22 cellular contexts compared by ENCODE assay signal in the genomic region with DNA sequence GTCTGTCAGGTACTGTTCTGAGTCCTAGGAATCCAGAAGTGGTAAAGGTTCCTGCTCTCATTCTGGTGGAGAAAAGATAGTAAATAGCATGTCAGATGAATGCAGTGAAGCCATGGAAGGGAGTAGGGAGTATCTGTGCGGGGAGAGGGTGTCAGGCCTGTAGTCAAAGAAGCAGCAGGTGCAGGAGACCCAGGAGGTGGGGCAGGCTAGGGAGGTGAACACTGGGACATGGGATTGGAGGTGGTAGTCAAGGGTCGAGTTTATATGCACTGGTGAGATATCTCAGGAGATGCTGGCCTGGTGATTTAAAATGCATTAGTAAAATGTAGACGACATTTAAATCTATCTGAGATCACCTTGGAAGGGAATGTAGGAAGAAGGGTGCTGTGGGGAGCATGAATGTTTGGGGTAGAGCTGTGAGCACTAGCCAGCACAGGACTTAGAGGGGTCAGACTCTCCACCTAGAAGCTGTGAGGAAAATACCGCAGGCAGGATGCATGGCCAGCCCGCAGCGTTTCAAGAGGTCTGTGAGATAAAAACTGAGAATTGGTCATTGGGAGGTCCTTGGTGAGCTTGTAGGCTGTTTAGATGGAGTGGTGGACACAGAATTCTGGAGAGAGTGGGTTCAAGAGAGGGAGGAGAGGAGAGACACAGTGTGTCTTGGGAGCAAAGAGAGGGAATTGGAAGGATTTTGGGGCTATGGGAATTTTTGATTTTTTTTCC. TPM values are rescaled to one million over a fixed set of nuclear protein-coding genes. Genes with fewer than 3 reads are reported as not detected.
DNase-seq lines count a peak whose midpoint lies in the region; ATAC-seq and TF ChIP-seq lines count a peak whose summit lies in the region.
"Had no signal": no experiment of that assay in that cellular context is flagged by ENCODE, and none has a peak within 500 bp of the region (broad histone marks: within the 10 kb centered on the region; RNA-seq: fewer than 3 reads in every experiment).

No MANE protein-coding gene starts in this region.

- no peak for DNase-seq in activated naive CD4-positive, alpha-beta T cell treated with anti-CD3 and anti-CD28 coated beads for 36 hours
- DNase-seq in HFFc6 (no peak), RWPE1 (ENCODE audit: low spot score) (no peak)
- DNase-seq in effector memory CD8-positive, alpha-beta T cell: no peak
- no peak for DNase-seq in stimulated activated naive B cell treated with anti-CD40 and anti-IgM and Interleukin-4, amounts not matched to agents 10 μg/mL and 1 μg/mL and 100 μg/mL, for 72 hours
- DNase-seq: activated CD4-positive, alpha-beta T cell treated with anti-CD3 and anti-CD28 coated beads, Interleukin-2, amount 50 U/mL, for 48 hours; activated T-cell treated with anti-CD3 and anti-CD28 coated beads, Interleukin-2, amount 50 U/mL, for 4 hours; left ventricle myocardium superior; MV-4-11; NCI-H1694 treated with DMSO at 0.1 percent for 48 hours; NCI-H2227 treated with DMSO at 0.1 percent for 48 hours; PC-3; SIG-M5 had no signal

- no peak for ATAC-seq in effector memory CD8-positive, alpha-beta T cell (replicated peaks)
- ATAC-seq in stimulated activated naive B cell treated with anti-CD40 and anti-IgM and Interleukin-4, amounts not matched to agents 10 μg/mL and 1 μg/mL and 100 μg/mL, for 72 hours (replicated peaks): no peak
- ATAC-seq in GM19455 (IDR thresholded peaks at IDR 0.05; ENCODE audit: unreplicated experiment) (no peak), HG03097 (IDR thresholded peaks at IDR 0.05; ENCODE audit: low FRiP score, unreplicated experiment) (no peak)
- ATAC-seq: activated T-cell treated with anti-CD3 and anti-CD28 coated beads, Interleukin-2, amount 50 U/mL, for 4 hours; left ventricle myocardium superior; PC-3 had no signal

- CTCF ChIA-PET in activated naive CD4-positive, alpha-beta T cell treated with anti-CD3 and anti-CD28 coated beads for 36 hours (lab: Charles Lee): interaction anchor here (0.5 to 0.7 kb wide), 2 partner anchors 9 to 759 kb away, joined by 3 read pairs; no protein-coding TSS in a partner anchor
- CTCF ChIA-PET in RWPE1 (lab: Yijun Ruan, JAX): no interaction called here

- H3K27ac ChIP-seq in RWPE1: no peak overlapping the region
- H3K27ac ChIP-seq: C4-2B, KMS-11, suprapubic skin, vagina had no signal

- TF ChIP-seq CTCF in HFFc6 (IDR thresholded peaks at IDR 0.05): no peak
- TF ChIP-seq CTCF in RWPE1 (conservative IDR thresholded peaks at IDR 0.05; ENCODE audit: low read depth): no peak

- POLR2A ChIA-PET in RWPE1 (lab: Yijun Ruan, JAX; ENCODE audit: low non-redundant PET): no interaction called here

- H3K4me3 Mint-ChIP-seq in activated naive CD4-positive, alpha-beta T cell treated with anti-CD3 and anti-CD28 coated beads, Interleukin-2, amount 50 U/mL, for 24 hours: no peak overlapping the region
- H3K4me3 Mint-ChIP-seq in activated naive CD4-positive, alpha-beta T cell treated with anti-CD3 and anti-CD28 coated beads for 36 hours: no peak overlapping the region
- no peak overlapping the region for H3K4me3 Mint-ChIP-seq in HFFc6
- H3K4me3 Mint-ChIP-seq in effector memory CD8-positive, alpha-beta T cell: no peak overlapping the region
- H3K4me3 Mint-ChIP-seq in stimulated activated naive B cell treated with anti-CD40 and anti-IgM and Interleukin-4, amounts not matched to agents 10 μg/mL and 1 μg/mL and 100 μg/mL, for 72 hours: no peak overlapping the region
- H3K4me3 Mint-ChIP-seq: activated T-cell treated with anti-CD3 and anti-CD28 coated beads, Interleukin-2, amount 50 U/mL, for 4 hours had no signal

- H3K27ac Mint-ChIP-seq in activated naive CD4-positive, alpha-beta T cell treated with anti-CD3 and anti-CD28 coated beads, Interleukin-2, amount 50 U/mL, for 24 hours: peak overlapping the region; percentile 78
- H3K27ac Mint-ChIP-seq in activated naive CD4-positive, alpha-beta T cell treated with anti-CD3 and anti-CD28 coated beads for 36 hours: no peak overlapping the region
- peak overlapping the region; percentile 22; the same call in 1 of the 2 replicates for H3K27ac Mint-ChIP-seq in HFFc6
- H3K27ac Mint-ChIP-seq in effector memory CD8-positive, alpha-beta T cell: peak overlapping the region; percentile 4 to 25
- H3K27ac Mint-ChIP-seq in stimulated activated naive B cell treated with anti-CD40 and anti-IgM and Interleukin-4, amounts not matched to agents 10 μg/mL and 1 μg/mL and 100 μg/mL, for 72 hours: peak overlapping the region; percentile 37

- peaks cover 18% of the 10 kb centered on the region for H3K4me1 Mint-ChIP-seq in activated naive CD4-positive, alpha-beta T cell treated with anti-CD3 and anti-CD28 coated beads, Interleukin-2, amount 50 U/mL, for 24 hours
- peaks cover 17% of the 10 kb centered on the region for H3K4me1 Mint-ChIP-seq in activated naive CD4-positive, alpha-beta T cell treated with anti-CD3 and anti-CD28 coated beads for 36 hours (ENCODE audit: low read depth)
- peaks cover 14% of the 10 kb centered on the region for H3K4me1 Mint-ChIP-seq in HFFc6 (ENCODE audit: low read depth)
- H3K4me1 Mint-ChIP-seq in effector memory CD8-positive, alpha-beta T cell (ENCODE audit: low read depth in 2 of 2): peaks cover 12 to 18% of the 10 kb centered on the region in 2 donors
- peaks cover 8 to 32% of the 10 kb centered on the region in 2 donors for H3K4me1 Mint-ChIP-seq in stimulated activated naive B cell treated with anti-CD40 and anti-IgM and Interleukin-4, amounts not matched to agents 10 μg/mL and 1 μg/mL and 100 μg/mL, for 72 hours

- H3K27me3 Mint-ChIP-seq in activated naive CD4-positive, alpha-beta T cell treated with anti-CD3 and anti-CD28 coated beads, Interleukin-2, amount 50 U/mL, for 24 hours: no peaks in the 10 kb centered on the region
- no peaks in the 10 kb centered on the region for H3K27me3 Mint-ChIP-seq in activated naive CD4-positive, alpha-beta T cell treated with anti-CD3 and anti-CD28 coated beads for 36 hours (ENCODE audit: low read depth)
- no peaks in the 10 kb centered on the region; the same call in none of the 2 replicates for H3K27me3 Mint-ChIP-seq in HFFc6 (ENCODE audit: insufficient read depth)
- H3K27me3 Mint-ChIP-seq in effector memory CD8-positive, alpha-beta T cell: no peaks in the 10 kb centered on the region
- H3K27me3 Mint-ChIP-seq in stimulated activated naive B cell treated with anti-CD40 and anti-IgM and Interleukin-4, amounts not matched to agents 10 μg/mL and 1 μg/mL and 100 μg/mL, for 72 hours: no peaks in the 10 kb centered on the region

- no peaks in the 10 kb centered on the region for H3K9me3 Mint-ChIP-seq in activated naive CD4-positive, alpha-beta T cell treated with anti-CD3 and anti-CD28 coated beads, Interleukin-2, amount 50 U/mL, for 24 hours
- H3K9me3 Mint-ChIP-seq in activated naive CD4-positive, alpha-beta T cell treated with anti-CD3 and anti-CD28 coated beads for 36 hours: no peaks in the 10 kb centered on the region
- H3K9me3 Mint-ChIP-seq in HFFc6: no peaks in the 10 kb centered on the region
- H3K9me3 Mint-ChIP-seq in effector memory CD8-positive, alpha-beta T cell: no peaks in the 10 kb centered on the region
- no peaks in the 10 kb centered on the region for H3K9me3 Mint-ChIP-seq in stimulated activated naive B cell treated with anti-CD40 and anti-IgM and Interleukin-4, amounts not matched to agents 10 μg/mL and 1 μg/mL and 100 μg/mL, for 72 hours
- H3K9me3 Mint-ChIP-seq: activated T-cell treated with anti-CD3 and anti-CD28 coated beads, Interleukin-2, amount 50 U/mL, for 4 hours had no signal

- H3K36me3 Mint-ChIP-seq in activated naive CD4-positive, alpha-beta T cell treated with anti-CD3 and anti-CD28 coated beads, Interleukin-2, amount 50 U/mL, for 24 hours: peaks cover 29% of the 10 kb centered on the region
- peaks cover 77% of the 10 kb centered on the region for H3K36me3 Mint-ChIP-seq in activated naive CD4-positive, alpha-beta T cell treated with anti-CD3 and anti-CD28 coated beads for 36 hours (ENCODE audit: low read depth)
- peaks cover 62% of the 10 kb centered on the region for H3K36me3 Mint-ChIP-seq in HFFc6 (ENCODE audit: low read depth)
- H3K36me3 Mint-ChIP-seq in effector memory CD8-positive, alpha-beta T cell (ENCODE audit: insufficient read depth): peaks cover 82% of the 10 kb centered on the region
- H3K36me3 Mint-ChIP-seq in stimulated activated naive B cell treated with anti-CD40 and anti-IgM and Interleukin-4, amounts not matched to agents 10 μg/mL and 1 μg/mL and 100 μg/mL, for 72 hours: peaks cover 53 to 69% of the 10 kb centered on the region in 2 donors

- intact Hi-C loops in activated naive CD4-positive, alpha-beta T cell treated with anti-CD3 and anti-CD28 coated beads for 36 hours (cut with micrococcal nuclease): no loop called here

RNA-seq across cellular contexts. Expression of gene GTPBP4, which starts 6.8 kb away (rescaled TPM):
- total RNA-seq in activated naive CD4-positive, alpha-beta T cell treated with anti-CD3 and anti-CD28 coated beads for 36 hours: 10 to 100 TPM; 98.3 to 98.9 TPM
- 10 to 100 TPM; 60.2 to 80.3 (median 68.3) TPM for total RNA-seq in HFFc6 (2021; fragmentation: NEBNext Ultra II Directional; extraction: Animal tissue kit (Norgen Biotek cat#: 25700))

RNA-seq across cellular contexts. Expression of gene IDI2, which starts 30.7 kb away (rescaled TPM):
- total RNA-seq in activated naive CD4-positive, alpha-beta T cell treated with anti-CD3 and anti-CD28 coated beads for 36 hours: not detected
- not detected for total RNA-seq in HFFc6 (2021; fragmentation: NEBNext Ultra II Directional; extraction: Animal tissue kit (Norgen Biotek cat#: 25700))
- total RNA-seq: activated T-cell treated with anti-CD3 and anti-CD28 coated beads, Interleukin-2, amount 50 U/mL, for 4 hours; endothelial cell of umbilical vein; left ventricle myocardium superior; mucosa of gallbladder; PC-3; suprapubic skin; vagina had no signal

RNA-seq across cellular contexts. Expression of gene IDI1, which starts 53.9 kb away (rescaled TPM):
- 10 to 100 TPM; 68.2 to 68.5 TPM for total RNA-seq in activated naive CD4-positive, alpha-beta T cell treated with anti-CD3 and anti-CD28 coated beads for 36 hours
- 10 to 100 TPM; 17.5 to 22.8 (median 20.2) TPM for total RNA-seq in HFFc6 (2021; fragmentation: NEBNext Ultra II Directional; extraction: Animal tissue kit (Norgen Biotek cat#: 25700))
